In genomic region chr2:76296400-76296799, GRCh38 we compare ENCODE assay signal across 14 cellular contexts.
DNase-seq lines count a peak whose midpoint lies in the region; ATAC-seq and TF ChIP-seq lines count a peak whose summit lies in the region.
"Had no signal": no experiment of that assay in that cellular context is flagged by ENCODE, and none has a peak within 500 bp of the region (broad histone marks: within the 10 kb centered on the region; RNA-seq: fewer than 3 reads in every experiment).

No MANE protein-coding gene starts in this region.

- WGBS in neuronal stem cell (ENCODE audit: extremely low coverage in 2 of 2, insufficient read length in 2 of 2, insufficient replicate concordance in 1 of 2), 2 donors: no CpG with 5 or more reads among the region's 2 CpGs

- no peak overlapping the region for H4K91ac ChIP-seq in neuronal stem cell (ENCODE audit: low read depth, low read length, poor library complexity)

- no peak overlapping the region for H3K23ac ChIP-seq in neuronal stem cell (ENCODE audit: low read depth, low read length, poor library complexity)

- no peaks in the 10 kb centered on the region for H3K27me3 ChIP-seq in MM.1S (replicated peaks; ENCODE audit: insufficient read depth, low read length)
- H3K27me3 ChIP-seq in neuronal stem cell (ENCODE audit: control insufficient read depth in 3 of 3, insufficient read depth in 3 of 3, low read depth in 1 of 3, low read length in 3 of 3): no peaks in the 10 kb centered on the region

- peak; percentile 66 for ATAC-seq in GM18867 (IDR thresholded peaks at IDR 0.05; ENCODE audit: unreplicated experiment)
- ATAC-seq in stimulated activated memory B cell treated with anti-CD40 and anti-IgM and Interleukin-4, amounts not matched to agents 10 μg/mL and 1 μg/mL and 100 μg/mL, for 72 hours: no peak
- ATAC-seq: A549 had no signal

- no peak overlapping the region for H3K27ac Mint-ChIP-seq in stimulated activated memory B cell treated with anti-CD40 and anti-IgM and Interleukin-4, amounts not matched to agents 10 μg/mL and 1 μg/mL and 100 μg/mL, for 72 hours
- H3K27ac Mint-ChIP-seq: CD4-positive, alpha-beta T cell had no signal

- peak overlapping the region; percentile 48; the same call in 1 of the 2 replicates for H3K27ac ChIP-seq in MM.1S (ENCODE audit: low read length)
- no peak overlapping the region for H3K27ac ChIP-seq in neuronal stem cell (replicated peaks; ENCODE audit: low read length)
- H3K27ac ChIP-seq: A549, C4-2B, GM23248 had no signal

- H2AFZ ChIP-seq in MM.1S (ENCODE audit: low read length) (no peak overlapping the region), neuronal stem cell (ENCODE audit: low read length) (no peak overlapping the region)
- H2AFZ ChIP-seq: GM23248 had no signal

- peak; percentile 81 for DNase-seq in MM.1S
- peak; percentile 13 for DNase-seq in astrocyte of the hippocampus (ENCODE audit: low read depth, low spot score)
- DNase-seq in activated effector memory CD4-positive, alpha-beta T cell treated with Interleukin-2 at 50 U/mL for 16 hours: no peak
- no peak for DNase-seq in superior temporal gyrus (ENCODE audit: extremely low spot score)
- no peak for DNase-seq in neuronal stem cell (ENCODE audit: low spot score)
- DNase-seq: AML-193; Caco-2; CD4-positive, alpha-beta T cell; GM23248 had no signal

- no peaks in the 10 kb centered on the region for H4K20me1 ChIP-seq in MM.1S (ENCODE audit: insufficient read depth, low read length)

- no peak overlapping the region for H3K9ac ChIP-seq in MM.1S (ENCODE audit: low read length)
- H3K9ac ChIP-seq in neuronal stem cell (ENCODE audit: low read depth, low read length, poor library complexity): no peak overlapping the region
- H3K9ac ChIP-seq: GM23248 had no signal

- H3K4me3 Mint-ChIP-seq in stimulated activated memory B cell treated with anti-CD40 and anti-IgM and Interleukin-4, amounts not matched to agents 10 μg/mL and 1 μg/mL and 100 μg/mL, for 72 hours: no peak overlapping the region
- H3K4me3 Mint-ChIP-seq: CD4-positive, alpha-beta T cell had no signal

- no peaks in the 10 kb centered on the region for H3K27me3 Mint-ChIP-seq in stimulated activated memory B cell treated with anti-CD40 and anti-IgM and Interleukin-4, amounts not matched to agents 10 μg/mL and 1 μg/mL and 100 μg/mL, for 72 hours
- H3K27me3 Mint-ChIP-seq: CD4-positive, alpha-beta T cell had no signal

- no peaks in the 10 kb centered on the region for H3K9me2 ChIP-seq in MM.1S (replicated peaks; ENCODE audit: insufficient read depth, low read length)

- H2BK5ac ChIP-seq in neuronal stem cell (ENCODE audit: low read length): no peak overlapping the region

- peak overlapping the region; percentile 44 for H3K4me2 ChIP-seq in MM.1S (ENCODE audit: low read depth, low read length)
- H3K4me2 ChIP-seq in neuronal stem cell (ENCODE audit: insufficient read depth, low read length, poor library complexity, severe bottlenecking): no peak overlapping the region
- H3K4me2 ChIP-seq: A549 had no signal

- H2AK5ac ChIP-seq in neuronal stem cell (ENCODE audit: low read depth, low read length): no peak overlapping the region

- H3K18ac ChIP-seq in neuronal stem cell (ENCODE audit: low read length): no peak overlapping the region

- H2BK120ac ChIP-seq in neuronal stem cell (ENCODE audit: low read depth, low read length): no peak overlapping the region

- no peak overlapping the region for H2BK15ac ChIP-seq in neuronal stem cell (ENCODE audit: low read length)

- no peak overlapping the region for H4K8ac ChIP-seq in neuronal stem cell (ENCODE audit: low read depth, low read length)

- no peak overlapping the region for H3K4ac ChIP-seq in neuronal stem cell (ENCODE audit: low read length)

- H3K9me3 Mint-ChIP-seq in stimulated activated memory B cell treated with anti-CD40 and anti-IgM and Interleukin-4, amounts not matched to agents 10 μg/mL and 1 μg/mL and 100 μg/mL, for 72 hours: peaks cover 3% of the 10 kb centered on the region

- no peaks in the 10 kb centered on the region for H3K4me1 Mint-ChIP-seq in stimulated activated memory B cell treated with anti-CD40 and anti-IgM and Interleukin-4, amounts not matched to agents 10 μg/mL and 1 μg/mL and 100 μg/mL, for 72 hours

- H3K9me3 ChIP-seq in MM.1S (replicated peaks; ENCODE audit: insufficient read depth, low read length): no peaks in the 10 kb centered on the region
- H3K9me3 ChIP-seq in neuronal stem cell (replicated peaks in 1 of 2; ENCODE audit: control insufficient read depth in 2 of 2, insufficient read depth in 1 of 2, low read depth in 1 of 2, low read length in 2 of 2): no peaks in the 10 kb centered on the region
- H3K9me3 ChIP-seq: Caco-2, HAP-1 had no signal

- H3K14ac ChIP-seq in neuronal stem cell (ENCODE audit: low read length): no peak overlapping the region

- no peaks in the 10 kb centered on the region for H3K36me3 Mint-ChIP-seq in stimulated activated memory B cell treated with anti-CD40 and anti-IgM and Interleukin-4, amounts not matched to agents 10 μg/mL and 1 μg/mL and 100 μg/mL, for 72 hours

- H3K79me1 ChIP-seq in neuronal stem cell (ENCODE audit: low read depth, low read length): no peaks in the 10 kb centered on the region

- no peak overlapping the region for H3K4me3 ChIP-seq in MM.1S (ENCODE audit: low read length)
- no peak overlapping the region for H3K4me3 ChIP-seq in neuronal stem cell (ENCODE audit: low read length in 2 of 2)
- H3K4me3 ChIP-seq: A549, GM23248, HAP-1 had no signal

- peaks cover 34% of the 10 kb centered on the region for H3K4me1 ChIP-seq in MM.1S (ENCODE audit: low read length)
- H3K4me1 ChIP-seq in neuronal stem cell (ENCODE audit: control insufficient read depth in 2 of 2, insufficient read depth in 1 of 2, low read depth in 1 of 2, low read length in 2 of 2): no peaks in the 10 kb centered on the region
- H3K4me1 ChIP-seq: A549, Caco-2, HAP-1 had no signal

- TF ChIP-seq CTCF in MM.1S (IDR thresholded peaks at IDR 0.05; ENCODE audit: low read length): no peak

- H3F3A ChIP-seq in MM.1S (ENCODE audit: insufficient read depth, low read length): peaks cover 9% of the 10 kb centered on the region

- no peak overlapping the region for H2BK12ac ChIP-seq in neuronal stem cell (ENCODE audit: low read length)

- no peaks in the 10 kb centered on the region for H3K79me2 ChIP-seq in MM.1S (ENCODE audit: low read length)

- no peaks in the 10 kb centered on the region for H3K36me3 ChIP-seq in MM.1S (replicated peaks; ENCODE audit: insufficient read depth, low read length)
- H3K36me3 ChIP-seq in neuronal stem cell (replicated peaks in 1 of 2; ENCODE audit: control insufficient read depth in 2 of 2, insufficient read depth in 2 of 2, low read length in 2 of 2): no peaks in the 10 kb centered on the region
- H3K36me3 ChIP-seq: HAP-1 had no signal

Comparison
In these comparisons a context has a peak if more than half of its experiments do, and no peak if none do; other contexts are left out.
1. DNase-seq: peak in MM.1S (single experiment) and astrocyte of the hippocampus (single experiment); none in activated effector memory CD4-positive, alpha-beta T cell treated with Interleukin-2 at 50 U/mL for 16 hours (single experiment), superior temporal gyrus (single experiment) and neuronal stem cell (single experiment).